In the genomic region with DNA sequence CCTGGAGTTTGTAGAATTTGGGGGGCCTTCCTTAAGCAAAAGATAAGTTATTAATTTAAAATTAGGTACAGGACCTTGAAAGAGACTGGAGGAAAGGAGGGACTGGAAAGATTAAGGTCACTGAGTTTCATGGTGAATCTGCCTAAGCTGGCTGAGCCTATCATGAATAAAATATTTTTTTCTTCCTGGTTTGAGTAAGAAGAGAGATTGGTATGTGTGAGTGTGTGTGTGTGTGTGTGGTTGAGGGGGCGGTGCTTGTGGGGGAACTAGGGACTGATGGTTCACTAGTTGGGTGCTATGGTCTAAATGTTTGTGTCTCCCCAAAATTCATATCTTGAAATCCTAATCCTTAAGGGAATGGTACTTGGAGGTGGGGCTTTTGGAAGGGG, we compare ENCODE assay signal across 16 cellular contexts.
DNase-seq lines count a peak whose midpoint lies in the region; ATAC-seq and TF ChIP-seq lines count a peak whose summit lies in the region.
"Had no signal": no experiment of that assay in that cellular context is flagged by ENCODE, and none has a peak within 500 bp of the region (broad histone marks: within the 10 kb centered on the region; RNA-seq: fewer than 3 reads in every experiment).

No MANE protein-coding gene starts in this region.

- H3K27ac ChIP-seq in transverse colon, result peak overlapping the region; percentile 23 to 59 (median 48)
- H3K27ac ChIP-seq: coronary artery, lower lobe of right lung, prostate gland had no signal

- H3K4me3 ChIP-seq in fibroblast of the aortic adventitia (ENCODE audit: low read depth, low read length), result no peak overlapping the region
- no peak overlapping the region for H3K4me3 ChIP-seq in transverse colon
- H3K4me3 ChIP-seq: coronary artery, heart right ventricle, lower lobe of right lung, prostate gland had no signal

- no peak overlapping the region for H3K4me3 Mint-ChIP-seq in WTC11
- H3K4me3 Mint-ChIP-seq: activated B cell treated with CpG ODN at 0.5 μM for 24 hours, type B pancreatic cell had no signal

- TF ChIP-seq POLR2A in transverse colon (IDR thresholded peaks at IDR 0.05), result no peak

- 96 to 100% methylated on average over 1 of the region's 1 CpG for WGBS in transverse colon (ENCODE audit: low coverage in 1 of 2), 2 donors

- CTCF ChIA-PET in WTC11 (lab: Charles Lee), result no interaction called here

- H3K9me3 ChIP-seq in transverse colon, result no peaks in the 10 kb centered on the region
- H3K9me3 ChIP-seq: lower lobe of right lung, prostate gland had no signal

- no peaks in the 10 kb centered on the region for H3K36me3 ChIP-seq in transverse colon
- H3K36me3 ChIP-seq: heart right ventricle, lower lobe of right lung, prostate gland had no signal

- peaks cover 4% of the 10 kb centered on the region; the same call in 1 of the 2 replicates for H3K27me3 Mint-ChIP-seq in WTC11 (ENCODE audit: low read depth)

- POLR2A ChIA-PET in WTC11 (lab: Charles Lee), result no interaction called here

- no peak for TF ChIP-seq CTCF in WTC11 (IDR thresholded peaks at IDR 0.05)
- TF ChIP-seq CTCF in fibroblast of the aortic adventitia (IDR thresholded peaks at IDR 0.05; ENCODE audit: insufficient read depth, low read length), result no peak
- no peak for TF ChIP-seq CTCF in transverse colon (IDR thresholded peaks at IDR 0.05)

- peaks cover 30% of the 10 kb centered on the region for H3K9me3 Mint-ChIP-seq in WTC11
- H3K9me3 Mint-ChIP-seq: activated B cell treated with CpG ODN at 0.5 μM for 24 hours had no signal

- in situ Hi-C loops in transverse colon (cut with MboI; ENCODE audit: low pct_ligation_motif_present in 1 of 4, low pct_unique_long_range_greater_than_20kb in 1 of 4, low sequenced_read_pairs in 3 of 4), result no loop called here

- intact Hi-C loops in transverse colon (cut with DNase I; ENCODE audit: low total_unique reads), result no loop called here

- peak; percentile 7 to 8 for DNase-seq in stimulated activated CD4-positive, alpha-beta T cell treated with anti-CD3 and anti-CD28 coated beads, Interleukin-15, amount 100 ng/mL, for 48 hours (ENCODE audit: low read depth in 2 of 2)
- no peak for DNase-seq in stimulated activated CD4-positive, alpha-beta T cell treated with anti-CD3 and anti-CD28 coated beads, Interleukin-12 subunit alpha, Interleukin-12 subunit beta, amount 100 ng/mL, for 4 hours
- DNase-seq in WTC11 (ENCODE audit: low spot score) (no peak), fibroblast of the aortic adventitia (ENCODE audit: low read depth) (peak; percentile 57), transverse colon (no peak), SK-N-DZ (ENCODE audit: low spot score) (no peak)
- DNase-seq: activated B cell treated with CpG ODN at 0.5 μM for 24 hours, C1 segment of cervical spinal cord, lower lobe of right lung, NCI-H446 had no signal

- ATAC-seq in WTC11 (peak; percentile 17; the same call in 1 of the 2 replicates), GM18511 (IDR thresholded peaks at IDR 0.05; ENCODE audit: unreplicated experiment) (no peak), HG03175 (IDR thresholded peaks at IDR 0.05; ENCODE audit: unreplicated experiment) (no peak)
- ATAC-seq: lower lobe of right lung had no signal

- peaks cover 12% of the 10 kb centered on the region for H3K36me3 Mint-ChIP-seq in WTC11
- H3K36me3 Mint-ChIP-seq: type B pancreatic cell had no signal

- no peak for TF ChIP-seq EP300 in transverse colon (IDR thresholded peaks at IDR 0.05; ENCODE audit: low read depth)

- H3K27me3 ChIP-seq in transverse colon, result peaks cover 6% of the 10 kb centered on the region

- no peaks in the 10 kb centered on the region for H3K4me1 ChIP-seq in transverse colon
- H3K4me1 ChIP-seq: lower lobe of right lung, prostate gland had no signal

- peak overlapping the region; percentile 86 for H3K27ac Mint-ChIP-seq in WTC11
- H3K27ac Mint-ChIP-seq: activated B cell treated with CpG ODN at 0.5 μM for 24 hours, type B pancreatic cell had no signal

- H3K4me1 Mint-ChIP-seq in WTC11, result peaks cover 51% of the 10 kb centered on the region
- H3K4me1 Mint-ChIP-seq: activated B cell treated with CpG ODN at 0.5 μM for 24 hours had no signal

TF ChIP-seq in WTC11, 78 proteins besides CTCF, POLR2A, EP300 and RAD21:
- TF ChIP-seq MXD4 (CRISPR knock-in tag; IDR thresholded peaks at IDR 0.05; ENCODE audit: borderline replicate concordance) (no peak), ZNF263 (CRISPR knock-in tag; IDR thresholded peaks at IDR 0.05; ENCODE audit: low read depth) (no peak), OVOL2 (CRISPR knock-in tag; IDR thresholded peaks at IDR 0.05; ENCODE audit: borderline replicate concordance) (no peak), TEAD1 (CRISPR knock-in tag; IDR thresholded peaks at IDR 0.05) (no peak), ZBTB21 (CRISPR knock-in tag; IDR thresholded peaks at IDR 0.05; ENCODE audit: borderline replicate concordance) (no peak), ZNF317 (CRISPR knock-in tag; IDR thresholded peaks at IDR 0.05; ENCODE audit: borderline replicate concordance, low read depth) (no peak), SMAD4 (CRISPR knock-in tag; IDR thresholded peaks at IDR 0.05) (no peak), SMAD3 (CRISPR knock-in tag; IDR thresholded peaks at IDR 0.05; ENCODE audit: borderline replicate concordance) (no peak), CREB1 (CRISPR knock-in tag; IDR thresholded peaks at IDR 0.05) (no peak), RORB (CRISPR knock-in tag; IDR thresholded peaks at IDR 0.05) (no peak), CREM (CRISPR knock-in tag; IDR thresholded peaks at IDR 0.05) (no peak), NFYB (CRISPR knock-in tag; conservative IDR thresholded peaks at IDR 0.05; ENCODE audit: low read depth) (no peak), GRHL2 (CRISPR knock-in tag; IDR thresholded peaks at IDR 0.05; ENCODE audit: insufficient replicate concordance, severe bottlenecking) (no peak), HMGA2 (CRISPR knock-in tag; IDR thresholded peaks at IDR 0.05) (no peak), TCF7 (CRISPR knock-in tag; IDR thresholded peaks at IDR 0.05; ENCODE audit: low read depth) (no peak), PRRX2 (CRISPR knock-in tag; IDR thresholded peaks at IDR 0.05) (no peak)
- TF ChIP-seq, protein P1, sequence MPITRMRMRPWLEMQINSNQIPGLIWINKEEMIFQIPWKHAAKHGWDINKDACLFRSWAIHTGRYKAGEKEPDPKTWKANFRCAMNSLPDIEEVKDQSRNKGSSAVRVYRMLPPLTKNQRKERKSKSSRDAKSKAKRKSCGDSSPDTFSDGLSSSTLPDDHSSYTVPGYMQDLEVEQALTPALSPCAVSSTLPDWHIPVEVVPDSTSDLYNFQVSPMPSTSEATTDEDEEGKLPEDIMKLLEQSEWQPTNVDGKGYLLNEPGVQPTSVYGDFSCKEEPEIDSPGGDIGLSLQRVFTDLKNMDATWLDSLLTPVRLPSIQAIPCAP (CRISPR knock-in tag; IDR thresholded peaks at IDR 0.05), result no peak
- TF ChIP-seq, protein P2, sequence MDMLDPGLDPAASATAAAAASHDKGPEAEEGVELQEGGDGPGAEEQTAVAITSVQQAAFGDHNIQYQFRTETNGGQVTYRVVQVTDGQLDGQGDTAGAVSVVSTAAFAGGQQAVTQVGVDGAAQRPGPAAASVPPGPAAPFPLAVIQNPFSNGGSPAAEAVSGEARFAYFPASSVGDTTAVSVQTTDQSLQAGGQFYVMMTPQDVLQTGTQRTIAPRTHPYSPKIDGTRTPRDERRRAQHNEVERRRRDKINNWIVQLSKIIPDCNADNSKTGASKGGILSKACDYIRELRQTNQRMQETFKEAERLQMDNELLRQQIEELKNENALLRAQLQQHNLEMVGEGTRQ (CRISPR knock-in tag; IDR thresholded peaks at IDR 0.05), result no peak

Comparison
In these comparisons a context has a peak if more than half of its experiments do, and no peak if none do; other contexts are left out.
1. DNase-seq: peak in stimulated activated CD4-positive, alpha-beta T cell treated with anti-CD3 and anti-CD28 coated beads, Interleukin-15, amount 100 ng/mL, for 48 hours (2 of 2) and fibroblast of the aortic adventitia (single experiment); none in stimulated activated CD4-positive, alpha-beta T cell treated with anti-CD3 and anti-CD28 coated beads, Interleukin-12 subunit alpha, Interleukin-12 subunit beta, amount 100 ng/mL, for 4 hours (single experiment), WTC11 (single experiment), transverse colon (single experiment) and SK-N-DZ (single experiment).